ENCODE assay signal across 25 cellular contexts in genomic region chr3:138317687-138318086, GRCh38. TPM values are rescaled to one million over a fixed set of nuclear protein-coding genes. Genes with fewer than 3 reads are reported as not detected.
"Had no signal": no experiment of that assay in that cellular context is flagged by ENCODE, and none has a peak within 500 bp of the region (broad histone marks: within the 10 kb centered on the region; RNA-seq: fewer than 3 reads in every experiment).

No MANE protein-coding gene starts in this region.

- H3K36me3 Mint-ChIP-seq: activated naive CD4-positive, alpha-beta T cell treated with anti-CD3 and anti-CD28 coated beads, Interleukin-2, amount 10 ng/mL, durations not matched to agents 7 days and 5 days; activated naive CD8-positive, alpha-beta T cell treated with anti-CD3 and anti-CD28 coated beads for 36 hours had no signal

- ATAC-seq: activated CD4-positive, CD25-positive, alpha-beta regulatory T cell treated with anti-CD3 and anti-CD28 coated beads, Interleukin-2, amount 50 U/mL, for 24 hours; activated T-helper 17 cell treated with anti-CD3 and anti-CD28 coated beads, Interleukin-2, amount 50 U/mL, for 72 hours had no signal

- H3K4me3 Mint-ChIP-seq: activated naive CD4-positive, alpha-beta T cell treated with anti-CD3 and anti-CD28 coated beads, Interleukin-2, amount 10 ng/mL, durations not matched to agents 7 days and 5 days; activated naive CD8-positive, alpha-beta T cell treated with anti-CD3 and anti-CD28 coated beads for 36 hours; activated T-helper 17 cell treated with anti-CD3 and anti-CD28 coated beads, Interleukin-2, amount 50 U/mL, for 72 hours had no signal

- DNase-seq: activated CD4-positive, alpha-beta T cell treated with anti-CD3 and anti-CD28 coated beads for 4 hours; activated CD4-positive, alpha-beta T cell treated with anti-CD3 and anti-CD28 coated beads, Interleukin-2, amount 50 U/mL, for 4 hours; activated gamma-delta T cell; activated naive CD4-positive, alpha-beta T cell treated with anti-CD3 and anti-CD28 coated beads, Interleukin-2, amount 10 ng/mL, durations not matched to agents 7 days and 5 days; activated naive CD8-positive, alpha-beta T cell treated with anti-CD3 and anti-CD28 coated beads for 36 hours; activated T-cell treated with anti-CD3 and anti-CD28 coated beads for 4 hours; activated T-cell treated with anti-CD3 and anti-CD28 coated beads, Interleukin-2, amount 50 U/mL, for 48 hours; brain microvascular endothelial cell; Kasumi-1; NCI-H1105; NCI-H1436; NCI-H1694 treated with DMSO at 0.1 percent for 48 hours; NCI-H2029 treated with DMSO at 0.1 percent for 48 hours; NCI-H510A treated with DMSO at 0.1 percent for 48 hours; NCI-H69; Peyer's patch; Right ventricle myocardium superior; SJCRH30; SK-N-SH; T-helper 1 cell; WERI-Rb-1 had no signal

- H3K27ac Mint-ChIP-seq: activated naive CD4-positive, alpha-beta T cell treated with anti-CD3 and anti-CD28 coated beads, Interleukin-2, amount 10 ng/mL, durations not matched to agents 7 days and 5 days; activated naive CD8-positive, alpha-beta T cell treated with anti-CD3 and anti-CD28 coated beads for 36 hours; activated T-helper 17 cell treated with anti-CD3 and anti-CD28 coated beads, Interleukin-2, amount 50 U/mL, for 72 hours had no signal

- H3K27me3 Mint-ChIP-seq: activated naive CD8-positive, alpha-beta T cell treated with anti-CD3 and anti-CD28 coated beads for 36 hours; activated T-helper 17 cell treated with anti-CD3 and anti-CD28 coated beads, Interleukin-2, amount 50 U/mL, for 72 hours had no signal

- H3K9me3 Mint-ChIP-seq: activated naive CD4-positive, alpha-beta T cell treated with anti-CD3 and anti-CD28 coated beads, Interleukin-2, amount 10 ng/mL, durations not matched to agents 7 days and 5 days had no signal

RNA-seq across cellular contexts. Expression of gene NME9, which starts 12.0 kb away (rescaled TPM):
- total RNA-seq: activated naive CD8-positive, alpha-beta T cell treated with anti-CD3 and anti-CD28 coated beads for 36 hours; MCF 10A; Peyer's patch; Right ventricle myocardium superior; T-helper 2 cell treated with Interferon-gamma antibody and Interleukin-4, amounts not matched to agents 100 ng/mL and 5 ng/mL, for 36 hours had no signal

RNA-seq across cellular contexts. Expression of gene MRAS, which starts 30.7 kb away (rescaled TPM):
- total RNA-seq: T-helper 2 cell treated with Interferon-gamma antibody and Interleukin-4, amounts not matched to agents 100 ng/mL and 5 ng/mL, for 36 hours had no signal
